13 cellular contexts compared by ENCODE assay signal in the genomic region with DNA sequence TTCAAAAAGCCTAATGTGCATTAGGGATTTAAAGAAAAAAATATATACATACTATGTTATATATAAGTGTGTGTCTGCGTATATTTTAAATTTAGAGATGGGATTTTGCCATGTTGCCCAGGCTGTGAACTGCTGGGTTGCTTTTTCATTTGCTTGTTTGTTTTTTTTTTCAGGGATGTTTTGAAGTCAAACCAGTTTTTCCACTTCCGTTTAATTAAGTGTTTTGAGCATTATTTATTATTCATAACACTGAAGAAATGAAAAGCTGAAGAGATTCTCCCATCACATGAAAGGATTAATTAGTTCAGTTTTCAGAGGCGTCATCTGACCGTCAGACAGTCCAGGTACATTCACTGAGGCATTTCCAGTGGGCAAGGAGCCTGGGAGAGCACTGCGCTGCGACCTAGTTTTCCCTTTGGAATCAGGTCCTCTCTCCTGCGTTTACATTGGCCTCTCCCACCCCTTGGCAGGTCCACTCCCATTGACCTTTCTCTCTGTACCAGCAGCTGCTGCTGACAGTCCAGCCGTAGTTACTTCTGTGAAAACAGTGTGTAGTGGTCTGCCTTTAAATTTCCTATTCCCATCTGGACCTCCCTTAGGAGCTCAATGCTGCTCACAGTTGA. TPM values are rescaled to one million over a fixed set of nuclear protein-coding genes. Genes with fewer than 3 reads are reported as not detected.
DNase-seq lines count a peak whose midpoint lies in the region; ATAC-seq, FAIRE-seq and TF ChIP-seq lines count a peak whose summit lies in the region.
"Had no signal": no experiment of that assay in that cellular context is flagged by ENCODE, and none has a peak within 500 bp of the region (broad histone marks: within the 10 kb centered on the region; RNA-seq: fewer than 3 reads in every experiment).

No MANE protein-coding gene starts in this region.

- peak overlapping the region; percentile 1 for H2AFZ ChIP-seq in HCT116 (ENCODE audit: low read depth, low read length, poor library complexity, severe bottlenecking)

- POLR2A ChIA-PET in A549 (lab: Yijun Ruan, JAX) (no interaction called here), HCT116 (lab: Charles Lee) (interaction anchor here (1.0 to 1.4 kb wide), 2 partner anchors 23 to 26 kb away, joined by 3 to 4 read pairs; partner anchors contain the start of gene ARRDC3)

- no peak for FAIRE-seq in A549 (lab: Jason Lieb, UNC)
- FAIRE-seq in bronchial epithelial cell (lab: Jason Lieb, UNC) = no peak

- H3K27me3 ChIP-seq in HCT116 (ENCODE audit: insufficient read depth, low read length) (no peaks in the 10 kb centered on the region), bronchial epithelial cell (ENCODE audit: control insufficient read depth, insufficient read depth, low read length) (no peaks in the 10 kb centered on the region), liver (ENCODE audit: control insufficient read depth in 4 of 4, insufficient read depth in 4 of 4, low read length in 3 of 4) (no peaks in the 10 kb centered on the region)
- H3K27me3 ChIP-seq: transverse colon had no signal

- H3K9me3 ChIP-seq in A549 (no peaks in the 10 kb centered on the region), HCT116 (ENCODE audit: control insufficient read depth in 1 of 2, insufficient read depth in 1 of 2, low read depth in 1 of 2, low read length in 2 of 2) (no peaks in the 10 kb centered on the region), liver (ENCODE audit: control insufficient read depth in 4 of 4, low read length in 3 of 4) (no peaks in the 10 kb centered on the region)
- H3K9me3 ChIP-seq: transverse colon had no signal

- no TSS peak for BruUV-seq in HCT116 (replicated peaks; lab: Mats Ljungman, UMichigan)

- peak overlapping the region in 1 of 2 experiments; percentile 30; a peak in 1 of 6 replicates for H3K27ac ChIP-seq in A549
- H3K27ac ChIP-seq in HCT116 (ENCODE audit: low read depth, low read length) = no peak overlapping the region
- no peak overlapping the region for H3K27ac ChIP-seq in liver (ENCODE audit: low read depth in 1 of 2, low read length in 2 of 2)
- H3K27ac ChIP-seq: transverse colon had no signal

- no peak for TF ChIP-seq EP300 in A549 (IDR thresholded peaks at IDR 0.05)

- H3K79me2 ChIP-seq in HCT116 (ENCODE audit: insufficient read depth, low read length) = no peaks in the 10 kb centered on the region

- H3K4me3 ChIP-seq in A549 (no peak overlapping the region), HCT116 (replicated peaks in 1 of 2; ENCODE audit: low read depth in 1 of 2, low read length in 2 of 2) (no peak overlapping the region), bronchial epithelial cell (ENCODE audit: low read depth, low read length) (no peak overlapping the region), liver (ENCODE audit: low read depth in 1 of 3, low read length in 3 of 3) (no peak overlapping the region)
- H3K4me3 ChIP-seq: transverse colon had no signal

- no peaks in the 10 kb centered on the region for H4K20me1 ChIP-seq in HCT116 (ENCODE audit: insufficient read depth)

- peak overlapping the region; percentile 6; the same call in 1 of the 3 replicates for H3K4me2 ChIP-seq in A549
- no peak overlapping the region for H3K4me2 ChIP-seq in HCT116 (ENCODE audit: low read length)

- H3K4me1 ChIP-seq in A549 (peaks cover 10% of the 10 kb centered on the region), HCT116 (ENCODE audit: control insufficient read depth in 1 of 2, insufficient read depth in 2 of 2, low read length in 2 of 2) (peaks cover 7 to 13% of the 10 kb centered on the region in 2 experiments; a peak in 2 of 4 replicates), liver (ENCODE audit: control insufficient read depth in 4 of 4, insufficient read depth in 4 of 4, low read length in 3 of 4) (peaks cover 0 to 8% (median 5%) of the 10 kb centered on the region in 4 donors)

- no peaks in the 10 kb centered on the region for H3K36me3 ChIP-seq in HCT116 (ENCODE audit: control insufficient read depth in 1 of 2, insufficient read depth in 2 of 2, low read length in 2 of 2)
- H3K36me3 ChIP-seq in bronchial epithelial cell (ENCODE audit: control insufficient read depth, insufficient read depth, low read length) = no peaks in the 10 kb centered on the region
- no peaks in the 10 kb centered on the region for H3K36me3 ChIP-seq in liver (ENCODE audit: control insufficient read depth in 4 of 4, insufficient read depth in 3 of 4, low read depth in 1 of 4, low read length in 3 of 4)
- H3K36me3 ChIP-seq: transverse colon had no signal

- no peak for DNase-seq in A549 (ENCODE audit: low read depth in 1 of 2, low spot score in 1 of 2)
- no peak for DNase-seq in HCT116 (ENCODE audit: low read depth, low spot score)
- DNase-seq in bronchial epithelial cell (ENCODE audit: low read depth) = peak; percentile 55
- DNase-seq in NCI-H2107 treated with DMSO at 0.1 percent for 48 hours (lab: John Stamatoyannopoulos, UW; ENCODE audit: unreplicated experiment) = no peak
- DNase-seq in activated CD8-positive, alpha-beta memory T cell treated with anti-CD3 and anti-CD28 coated beads for 24 hours = no peak
- DNase-seq: activated naive CD4-positive, alpha-beta T cell treated with anti-CD3 and anti-CD28 coated beads, Interleukin-2, amount 50 U/mL, for 16 hours; DMS153; KBM-7; NCI-H1436 treated with DMSO at 0.1 percent for 48 hours; transverse colon had no signal

- no peak overlapping the region for H3K9ac ChIP-seq in HCT116 (ENCODE audit: low read length)
- no peak overlapping the region for H3K9ac ChIP-seq in liver (ENCODE audit: low read depth in 1 of 2, low read length in 2 of 2)

- H3K9me2 ChIP-seq in HCT116 (ENCODE audit: insufficient read depth) = no peaks in the 10 kb centered on the region

- CTCF ChIA-PET in A549 (lab: Yijun Ruan, JAX) = interaction anchor here (1.2 to 1.4 kb wide), 2 partner anchors 14 to 25 kb away, joined by 4 read pairs; no protein-coding TSS in a partner anchor
- CTCF ChIA-PET in HCT116 (lab: Charles Lee) = no interaction called here

- RAD21 ChIA-PET in HCT116 (lab: Charles Lee; ENCODE audit: low non-redundant PET in 1 of 2, low total read pairs in 2 of 2, uncharacterized antibody in 2 of 2, unreplicated experiment in 2 of 2) = no interaction called here

- ATAC-seq in A549 (peak in 1 of 2 experiments; percentile 71; a peak in 3 of 6 replicates), HCT116 (no peak), GM21528 (IDR thresholded peaks at IDR 0.05; ENCODE audit: low FRiP score, unreplicated experiment) (no peak), GM19395 (IDR thresholded peaks at IDR 0.05; ENCODE audit: unreplicated experiment) (no peak)

- TF ChIP-seq POLR2A in A549 (IDR thresholded peaks at IDR 0.05; ENCODE audit: low read length) (no peak), HCT116 (IDR thresholded peaks at IDR 0.05; ENCODE audit: borderline replicate concordance, extremely low read depth, insufficient read depth, insufficient read length) (no peak)

- 62% methylated on average over 8 of the region's 8 CpGs for WGBS in A549 (ENCODE audit: missing lambda C conversion rate)
- WGBS in liver = 39% methylated on average over 8 of the region's 8 CpGs

- TF ChIP-seq RAD21 in A549 (conservative IDR thresholded peaks at IDR 0.05 in 1 of 2, IDR thresholded peaks at IDR 0.05 in 1 of 2) (no peak), HCT116 (IDR thresholded peaks at IDR 0.05; ENCODE audit: low read depth) (no peak), liver (IDR thresholded peaks at IDR 0.05) (peak; percentile 31 to 38)

- TF ChIP-seq CTCF in A549 (IDR thresholded peaks at IDR 0.05) (no peak), HCT116 (IDR thresholded peaks at IDR 0.05 in 2 of 3, conservative IDR thresholded peaks at IDR 0.05 in 1 of 3; ENCODE audit: borderline replicate concordance in 1 of 3, insufficient read depth in 1 of 3, low read depth in 2 of 3, low read length in 2 of 3) (no peak), bronchial epithelial cell (IDR thresholded peaks at IDR 0.05; ENCODE audit: insufficient read depth, low read length, severe bottlenecking) (no peak), liver (IDR thresholded peaks at IDR 0.05; ENCODE audit: low read depth, low read length, missing input control) (no peak)

- intact Hi-C loops in HCT116 (cut with micrococcal nuclease) = no loop called here

TF ChIP-seq in A549, 52 proteins besides CTCF, POLR2A, EP300 and RAD21 (continues in another document):
- TF ChIP-seq NPAS2 (CRISPR knock-in tag; IDR thresholded peaks at IDR 0.05; ENCODE audit: borderline replicate concordance) = no peak
- no peak for TF ChIP-seq NFE2L2 (conservative IDR thresholded peaks at IDR 0.05; ENCODE audit: low read length)
- no peak for TF ChIP-seq HOXB13 (CRISPR knock-in tag; IDR thresholded peaks at IDR 0.05; ENCODE audit: low read depth)
- no peak for TF ChIP-seq FOXS1 (CRISPR knock-in tag; IDR thresholded peaks at IDR 0.05)
- TF ChIP-seq RFX5 (IDR thresholded peaks at IDR 0.05) = no peak
- TF ChIP-seq SREBF2 (IDR thresholded peaks at IDR 0.05) = no peak

TF ChIP-seq in HCT116, 20 proteins besides CTCF, POLR2A, EP300 and RAD21 (continues in another document):
- no peak for TF ChIP-seq SP1 (IDR thresholded peaks at IDR 0.05; ENCODE audit: low read depth)
- no peak for TF ChIP-seq SIN3A (IDR thresholded peaks at IDR 0.05; ENCODE audit: low read depth)

TF ChIP-seq in liver, 16 proteins besides CTCF, POLR2A, EP300 and RAD21 (continues in another document):
- peak; percentile 50 for TF ChIP-seq FOXA2 (IDR thresholded peaks at IDR 0.05)
- TF ChIP-seq, protein P1, sequence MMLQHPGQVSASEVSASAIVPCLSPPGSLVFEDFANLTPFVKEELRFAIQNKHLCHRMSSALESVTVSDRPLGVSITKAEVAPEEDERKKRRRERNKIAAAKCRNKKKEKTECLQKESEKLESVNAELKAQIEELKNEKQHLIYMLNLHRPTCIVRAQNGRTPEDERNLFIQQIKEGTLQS (IDR thresholded peaks at IDR 0.05) = no peak
- TF ChIP-seq FOXA1 (IDR thresholded peaks at IDR 0.05) = peak; percentile 11

RNA-seq across cellular contexts. Expression of gene ARRDC3, which starts 26.0 kb away (rescaled TPM):
- 32.4 and 36.3 TPM in 2 replicates for polyA plus RNA-seq in A549 (2011; rRNA removed)
- polyA plus RNA-seq in A549 (2012; cell fraction: cytosol; rRNA removed) = 6.1 and 7.0 TPM in 2 replicates
- 6.6 and 9.2 TPM in 2 replicates for polyA plus RNA-seq in A549 (2012; cell fraction: nucleus; rRNA removed)
- polyA plus RNA-seq in A549 (2017; fragmentation: RNase III; extraction: RNeasy Plus Mini Kit Qiagen cat#74134 plus additional on column Dnase treatment) = 8.0 to 9.9 TPM (median 9.6 TPM) in 3 replicates
- 82.3 and 82.9 TPM in 2 replicates for polyA minus RNA-seq in A549 (2011; rRNA and poly(A)+ RNA removed)
- 41.5 TPM for total RNA-seq in HCT116 (2021; ENCODE audit: unreplicated experiment)
- 28.2 and 43.1 TPM in 2 replicates for polyA plus RNA-seq in HCT116 (2012)
- total RNA-seq in bronchial epithelial cell = 70.3 and 125 TPM in 2 replicates
- total RNA-seq in liver = 10 to 100 TPM; 33.3 to 34.7 TPM
- 10 to 100 TPM in 1 of 2 donors, 1 to 10 TPM in 1; 8.8 to 70.4 TPM for polyA plus RNA-seq in liver
